8 cellular contexts compared by ENCODE assay signal in genomic region chr3:138329984-138330293, GRCh38. TPM values are rescaled to one million over a fixed set of nuclear protein-coding genes. Genes with fewer than 3 reads are reported as not detected.
DNase-seq lines count a peak whose midpoint lies in the region; ATAC-seq and TF ChIP-seq lines count a peak whose summit lies in the region.

No MANE protein-coding gene starts in this region.

- no peaks in the 10 kb centered on the region for H3K9me3 Mint-ChIP-seq in activated naive CD4-positive, alpha-beta T cell treated with anti-CD3 and anti-CD28 coated beads for 36 hours
- no peaks in the 10 kb centered on the region for H3K9me3 Mint-ChIP-seq in brain

- H2BK15ac ChIP-seq in mesenchymal stem cell (ENCODE audit: low read depth, poor library complexity, severe bottlenecking) = no peak overlapping the region

- peaks cover 4% of the 10 kb centered on the region for H3K4me1 ChIP-seq in mesenchymal stem cell (ENCODE audit: control insufficient read depth, insufficient read depth, low read depth, low read length)
- H3K4me1 ChIP-seq in tibial nerve = peaks cover 0 to 20% (median 3%) of the 10 kb centered on the region in 4 donors

- H3K14ac ChIP-seq in mesenchymal stem cell (ENCODE audit: low read length in 2 of 2) = no peak overlapping the region

- CTCF ChIA-PET in activated naive CD4-positive, alpha-beta T cell treated with anti-CD3 and anti-CD28 coated beads for 36 hours (lab: Charles Lee) = interaction anchor here (1.0 to 1.6 kb wide), 4 partner anchors 20 to 586 kb away, joined by 4 to 5 read pairs (median 4); no protein-coding TSS in a partner anchor

- no peaks in the 10 kb centered on the region for H3K27me3 Mint-ChIP-seq in activated naive CD4-positive, alpha-beta T cell treated with anti-CD3 and anti-CD28 coated beads for 36 hours (ENCODE audit: low read depth)
- peaks cover 4% of the 10 kb centered on the region for H3K27me3 Mint-ChIP-seq in brain

- no peak for DNase-seq in activated naive CD4-positive, alpha-beta T cell treated with anti-CD3 and anti-CD28 coated beads for 36 hours
- DNase-seq in activated naive CD4-positive, alpha-beta T cell (lab: John Stamatoyannopoulos, UW) = no peak
- DNase-seq in mesenchymal stem cell (no peak), tibial nerve (ENCODE audit: low spot score in 2 of 2) (no peak), DMS153 treated with DMSO at 0.1 percent for 48 hours (lab: John Stamatoyannopoulos, UW; ENCODE audit: unreplicated experiment) (no peak)

- H2BK12ac ChIP-seq in mesenchymal stem cell (ENCODE audit: low read length in 2 of 2) = no peak overlapping the region

- no peak overlapping the region for H3K27ac ChIP-seq in mesenchymal stem cell (ENCODE audit: low read length, poor library complexity, severe bottlenecking)
- H3K27ac ChIP-seq in tibial nerve = peak overlapping the region in 2 of 4 donors; percentile 73 to 82

- ATAC-seq in HG02970 (IDR thresholded peaks at IDR 0.05; ENCODE audit: low FRiP score, unreplicated experiment) (no peak), HG03460 (IDR thresholded peaks at IDR 0.05; ENCODE audit: unreplicated experiment) (no peak)

- TF ChIP-seq CTCF in brain (conservative IDR thresholded peaks at IDR 0.05) = no peak
- no peak for TF ChIP-seq CTCF in tibial nerve (IDR thresholded peaks at IDR 0.05)

- H3K4me3 ChIP-seq in mesenchymal stem cell (ENCODE audit: insufficient read depth in 1 of 2, low read depth in 1 of 2, low read length in 2 of 2) = peak overlapping the region; percentile 71 to 80
- peak overlapping the region; percentile 45 to 86 (median 70) for H3K4me3 ChIP-seq in tibial nerve

- H2BK120ac ChIP-seq in mesenchymal stem cell (ENCODE audit: low read depth, low read length) = no peak overlapping the region

- intact Hi-C loops in activated naive CD4-positive, alpha-beta T cell treated with anti-CD3 and anti-CD28 coated beads for 36 hours (cut with micrococcal nuclease) = loop anchor here (1.0 to 10.0 kb wide), 17 partner anchors 18 to 1015 kb away; partner anchors contain the start of genes ARMC8, CEP70, DBR1 and ESYT3

- H3K4me2 ChIP-seq in mesenchymal stem cell (ENCODE audit: low read length, poor library complexity, severe bottlenecking) = peak overlapping the region; percentile 100

- no peaks in the 10 kb centered on the region for H3K36me3 ChIP-seq in mesenchymal stem cell (ENCODE audit: control insufficient read depth in 1 of 2, insufficient read depth in 2 of 2, low read depth in 1 of 2, low read length in 2 of 2)
- no peaks in the 10 kb centered on the region for H3K36me3 ChIP-seq in tibial nerve

- TF ChIP-seq POLR2A in tibial nerve (IDR thresholded peaks at IDR 0.05) = no peak

- H3K18ac ChIP-seq in mesenchymal stem cell (ENCODE audit: low read depth in 1 of 2, low read length in 2 of 2) = no peak overlapping the region

- TF ChIP-seq EP300 in tibial nerve (IDR thresholded peaks at IDR 0.05) = no peak

- peaks cover 42% of the 10 kb centered on the region for H3K4me1 Mint-ChIP-seq in activated naive CD4-positive, alpha-beta T cell treated with anti-CD3 and anti-CD28 coated beads for 36 hours (ENCODE audit: low read depth)
- H3K4me1 Mint-ChIP-seq in brain = peaks cover 36% of the 10 kb centered on the region

- H3K27me3 ChIP-seq in mesenchymal stem cell (ENCODE audit: control insufficient read depth in 1 of 2, insufficient read depth in 1 of 2, low read length in 2 of 2) (peaks cover 5 to 18% of the 10 kb centered on the region in 2 experiments), tibial nerve (no peaks in the 10 kb centered on the region)

- H3K79me1 ChIP-seq in mesenchymal stem cell (replicated peaks; ENCODE audit: low read length, poor library complexity, severe bottlenecking) = no peaks in the 10 kb centered on the region

- H3K9me3 ChIP-seq in mesenchymal stem cell (ENCODE audit: control insufficient read depth, low read length) (no peaks in the 10 kb centered on the region), tibial nerve (no peaks in the 10 kb centered on the region)

- H2AFZ ChIP-seq in mesenchymal stem cell (ENCODE audit: low read depth, low read length) = peak overlapping the region; percentile 93

- H3K4me3 Mint-ChIP-seq in activated naive CD4-positive, alpha-beta T cell treated with anti-CD3 and anti-CD28 coated beads for 36 hours = peak overlapping the region; percentile 91
- peak overlapping the region; percentile 89 to 97 (median 94) for H3K4me3 Mint-ChIP-seq in brain

- WGBS in mesenchymal stem cell = 0% methylated on average over 4 of the region's 7 CpGs
- 6 to 8% methylated on average over 6 to 7 of the region's 7 CpGs for WGBS in tibial nerve, 2 donors

- H2AK5ac ChIP-seq in mesenchymal stem cell (ENCODE audit: low read length, severe bottlenecking) = no peak overlapping the region

- H3K36me3 Mint-ChIP-seq in activated naive CD4-positive, alpha-beta T cell treated with anti-CD3 and anti-CD28 coated beads for 36 hours (ENCODE audit: low read depth) = no peaks in the 10 kb centered on the region
- no peaks in the 10 kb centered on the region for H3K36me3 Mint-ChIP-seq in brain

- peak overlapping the region; percentile 63 for H3K27ac Mint-ChIP-seq in activated naive CD4-positive, alpha-beta T cell treated with anti-CD3 and anti-CD28 coated beads for 36 hours
- peak overlapping the region; percentile 19 to 91 (median 85) for H3K27ac Mint-ChIP-seq in brain

- H4K91ac ChIP-seq in mesenchymal stem cell (ENCODE audit: low read length) = no peak overlapping the region

- H4K8ac ChIP-seq in mesenchymal stem cell (ENCODE audit: low read length) = no peak overlapping the region

- peak overlapping the region in 1 of 2 experiments; percentile 34 for H3K23ac ChIP-seq in mesenchymal stem cell (ENCODE audit: low read length in 2 of 2)

- peak overlapping the region; percentile 77 for H3K9ac ChIP-seq in mesenchymal stem cell (ENCODE audit: low read length)

- H3K4ac ChIP-seq in mesenchymal stem cell (ENCODE audit: low read depth in 1 of 2, low read length in 2 of 2) = no peak overlapping the region

- H2BK5ac ChIP-seq in mesenchymal stem cell (ENCODE audit: low read depth, low read length, poor library complexity, severe bottlenecking) = no peak overlapping the region

RNA-seq across cellular contexts. Expression of gene NME9, which starts 0.3 kb away (rescaled TPM):
- total RNA-seq in activated naive CD4-positive, alpha-beta T cell treated with anti-CD3 and anti-CD28 coated beads for 36 hours = 1 to 10 TPM; 2.0 to 2.4 TPM
- polyA plus RNA-seq in brain (ENCODE audit: insufficient read depth, low read depth, low replicate concordance) = 1.8 TPM
- 0.04 TPM for polyA plus RNA-seq in mesenchymal stem cell (2013, experiment 1 of 2)
- polyA plus RNA-seq in mesenchymal stem cell (2013, experiment 2 of 2) = not detected
- not detected for total RNA-seq in tibial nerve

RNA-seq across cellular contexts. Expression of gene MRAS, which starts 18.4 kb away (rescaled TPM):
- total RNA-seq in activated naive CD4-positive, alpha-beta T cell treated with anti-CD3 and anti-CD28 coated beads for 36 hours = under 1 TPM; 0.52 to 0.62 TPM
- polyA plus RNA-seq in brain (ENCODE audit: insufficient read depth, low read depth, low replicate concordance) = 57.0 TPM
- 15.9 TPM for polyA plus RNA-seq in mesenchymal stem cell (2013, experiment 1 of 2)
- 18.1 TPM for polyA plus RNA-seq in mesenchymal stem cell (2013, experiment 2 of 2)
- total RNA-seq in tibial nerve = 100 to 1,000 TPM; 107 to 289 (median 171) TPM

Comparison
In these comparisons a context has a peak if more than half of its experiments do, and no peak if none do; other contexts are left out.
1. RNA of gene MRAS, which starts 18.4 kb away (total RNA-seq): 107 to 289 TPM in tibial nerve; 0.52 to 0.62 TPM in activated naive CD4-positive, alpha-beta T cell treated with anti-CD3 and anti-CD28 coated beads for 36 hours; every median in the first group is over 10 times any median in the second.